1 cellular context compared by ENCODE assay signal in the genomic region with DNA sequence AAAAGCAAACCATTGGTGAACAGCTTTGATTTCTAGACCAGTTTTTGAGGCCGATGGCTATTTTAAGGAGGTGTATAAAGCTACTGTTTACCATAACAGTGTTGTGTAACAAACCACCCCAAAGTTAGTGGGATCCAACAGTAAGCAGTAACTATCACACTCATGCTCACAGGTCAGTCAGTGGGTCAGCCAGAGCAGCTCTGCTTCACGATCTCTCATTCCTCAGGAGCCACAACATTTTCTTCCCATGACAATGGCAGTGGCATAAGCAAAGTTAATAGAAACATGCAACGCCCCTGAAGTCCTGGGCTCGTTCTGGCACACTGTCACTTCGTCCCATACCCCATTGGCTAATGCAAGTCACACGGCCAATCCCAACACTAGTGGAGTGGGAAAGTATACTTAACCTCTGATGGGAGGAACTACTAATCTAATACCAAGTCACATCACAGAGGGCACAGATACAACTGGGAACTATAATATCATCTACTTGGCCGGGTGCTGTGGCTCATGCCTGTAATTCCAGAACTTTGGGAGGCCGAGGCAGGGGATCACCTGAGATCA.
TF ChIP-seq lines count a peak whose summit lies in the region.

No MANE protein-coding gene starts in this region.

TF ChIP-seq in GM12891, 5 proteins besides CTCF, POLR2A, EP300 and RAD21:
- TF ChIP-seq POLR2AphosphoS5 (IDR thresholded peaks at IDR 0.05; ENCODE audit: low read depth, low read length) (no peak), PAX5 (IDR thresholded peaks at IDR 0.05; ENCODE audit: insufficient read depth, low read length, severe bottlenecking) (no peak), POU2F2 (IDR thresholded peaks at IDR 0.05; ENCODE audit: low read depth, low read length) (no peak), SPI1 (IDR thresholded peaks at IDR 0.05; ENCODE audit: low read depth, low read length) (no peak), TAF1 (IDR thresholded peaks at IDR 0.05; ENCODE audit: low read depth, low read length) (no peak)
TF ChIP-seq in GM12891: peak in this region for 0.
